Comparison of ENCODE assay signal across 7 cellular contexts in genomic region chr7:132613737-132614136, GRCh38. TPM values are rescaled to one million over a fixed set of nuclear protein-coding genes. Genes with fewer than 3 reads are reported as not detected.
"Had no signal": no experiment of that assay in that cellular context is flagged by ENCODE, and none has a peak within 500 bp of the region (broad histone marks: within the 10 kb centered on the region; RNA-seq: fewer than 3 reads in every experiment).

No MANE protein-coding gene starts in this region.

- H3K4me1 ChIP-seq: HAP-1 had no signal

- H3K9me3 ChIP-seq: HAP-1 had no signal

- H3K27ac ChIP-seq: GM23248 had no signal

- DNase-seq: GM23248, H7, IMR-90, KG1 had no signal

- H3K36me3 ChIP-seq: HAP-1 had no signal

- H3K4me3 ChIP-seq: HAP-1, K562 had no signal

RNA-seq across cellular contexts. Expression of gene PLXNA4, which starts 37.5 kb away (rescaled TPM):
- total RNA-seq: HT-29 had no signal
- polyA plus RNA-seq: GM23248, K562 had no signal
